1 cellular context compared by ENCODE assay signal in the genomic region with DNA sequence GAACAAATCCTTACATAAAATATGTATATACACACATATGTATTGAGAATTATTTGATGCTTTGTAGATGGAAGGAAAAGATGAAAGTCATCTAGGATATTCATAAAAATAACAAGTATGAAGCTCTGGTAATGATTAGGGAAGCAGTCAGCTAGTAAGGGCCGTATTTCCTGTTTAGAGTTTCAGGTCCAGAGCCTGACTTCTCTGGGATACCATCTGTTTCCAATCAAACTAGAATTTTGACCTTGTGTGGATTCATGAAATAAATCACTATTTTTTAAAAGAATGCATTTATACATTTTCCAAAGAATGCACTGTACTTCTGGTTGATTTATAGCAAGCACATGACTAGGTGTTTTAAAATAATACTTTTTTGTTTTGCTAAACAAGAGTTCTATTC.
TF ChIP-seq lines count a peak whose summit lies in the region.

No MANE protein-coding gene starts in this region.

TF ChIP-seq in WTC11, 78 proteins besides CTCF, POLR2A, EP300 and RAD21 (continued from another document):
- TF ChIP-seq ATF6 (CRISPR knock-in tag; IDR thresholded peaks at IDR 0.05), result no peak
